25 cellular contexts compared by ENCODE assay signal in the genomic region with DNA sequence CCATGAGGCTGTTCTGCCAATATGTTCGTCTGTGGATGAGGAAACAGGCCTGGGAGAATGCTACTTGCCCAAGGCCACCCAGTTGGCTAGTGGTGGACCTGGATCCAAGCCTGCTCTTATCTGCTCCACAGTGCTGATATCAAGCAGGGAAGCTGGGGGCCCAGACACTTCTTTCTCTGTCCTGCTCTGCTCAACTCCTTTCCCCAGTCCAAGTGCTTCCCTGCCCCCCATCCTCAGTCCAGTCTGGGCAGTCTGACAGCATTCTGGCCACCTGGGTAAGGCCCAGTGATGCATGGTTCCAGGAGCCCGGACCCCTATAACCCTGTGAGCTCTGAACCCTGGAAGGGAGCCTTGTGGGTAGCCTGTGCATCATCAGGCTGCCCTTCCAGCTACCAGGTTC. TPM values are rescaled to one million over a fixed set of nuclear protein-coding genes. Genes with fewer than 3 reads are reported as not detected.
DNase-seq lines count a peak whose midpoint lies in the region; ATAC-seq and TF ChIP-seq lines count a peak whose summit lies in the region.
"Had no signal": no experiment of that assay in that cellular context is flagged by ENCODE, and none has a peak within 500 bp of the region (broad histone marks: within the 10 kb centered on the region; RNA-seq: fewer than 3 reads in every experiment).

No MANE protein-coding gene starts in this region.

- peak overlapping the region; percentile 12 for H3K27ac Mint-ChIP-seq in neural crest cell (ENCODE audit: unreplicated experiment)
- no peak overlapping the region for H3K27ac Mint-ChIP-seq in activated CD4-positive, alpha-beta T cell treated with anti-CD3 and anti-CD28 coated beads, Interleukin-2, amount 10 ng/mL, durations not matched to agents 7 days and 5 days
- H3K27ac Mint-ChIP-seq: GM23338, memory B cell, T-helper 17 cell had no signal

- H3K27me3 Mint-ChIP-seq in neural crest cell (ENCODE audit: low read depth) = peaks cover 3% of the 10 kb centered on the region
- H3K27me3 Mint-ChIP-seq in activated CD4-positive, alpha-beta T cell treated with anti-CD3 and anti-CD28 coated beads, Interleukin-2, amount 10 ng/mL, durations not matched to agents 7 days and 5 days = peaks cover 20% of the 10 kb centered on the region
- H3K27me3 Mint-ChIP-seq: memory B cell, T-helper 17 cell had no signal

- H3K36me3 Mint-ChIP-seq in neural crest cell (ENCODE audit: low read depth) = no peaks in the 10 kb centered on the region
- H3K36me3 Mint-ChIP-seq in activated CD4-positive, alpha-beta T cell treated with anti-CD3 and anti-CD28 coated beads, Interleukin-2, amount 10 ng/mL, durations not matched to agents 7 days and 5 days (ENCODE audit: low read depth) = no peaks in the 10 kb centered on the region
- H3K36me3 Mint-ChIP-seq: memory B cell had no signal

- intact Hi-C loops in Panc1 (cut with micrococcal nuclease; ENCODE audit: unreplicated experiment) = no loop called here

- H3K4me1 ChIP-seq in Panc1 (ENCODE audit: control insufficient read depth, insufficient read depth, low read length) = peaks cover 14% of the 10 kb centered on the region

- ATAC-seq in Panc1 (no peak), GM19035 (IDR thresholded peaks at IDR 0.05; ENCODE audit: unreplicated experiment) (no peak)
- ATAC-seq: GM23338; right cardiac atrium; stimulated activated naive CD8-positive, alpha-beta T cell treated with anti-CD3 and anti-CD28 coated beads, Interleukin-15, amount 100 ng/mL, for 72 hours; T-helper 17 cell had no signal

- no peaks in the 10 kb centered on the region; the same call in 1 of the 2 replicates for H3K36me3 ChIP-seq in Panc1 (ENCODE audit: control insufficient read depth, insufficient read depth, low read length)

- in situ Hi-C loops in Panc1 (cut with HindIII; ENCODE audit: low pct_unique_long_range_greater_than_20kb, low sequenced_read_pairs) = no loop called here

- no peak for TF ChIP-seq CTCF in Panc1 (IDR thresholded peaks at IDR 0.05)
- TF ChIP-seq CTCF in neural crest cell (conservative IDR thresholded peaks at IDR 0.05) = no peak

- H3K27me3 ChIP-seq in Panc1 (ENCODE audit: control insufficient read depth, insufficient read depth, low read length) = no peaks in the 10 kb centered on the region

- no peak overlapping the region for H3K4me3 ChIP-seq in Panc1 (ENCODE audit: low read depth in 2 of 2, low read length in 2 of 2)
- H3K4me3 ChIP-seq: GM23338 had no signal

- H3K4me1 Mint-ChIP-seq in neural crest cell = peaks cover 8% of the 10 kb centered on the region
- peaks cover 8% of the 10 kb centered on the region for H3K4me1 Mint-ChIP-seq in activated CD4-positive, alpha-beta T cell treated with anti-CD3 and anti-CD28 coated beads, Interleukin-2, amount 10 ng/mL, durations not matched to agents 7 days and 5 days

- H3K9me3 Mint-ChIP-seq in neural crest cell = no peaks in the 10 kb centered on the region
- H3K9me3 Mint-ChIP-seq in activated CD4-positive, alpha-beta T cell treated with anti-CD3 and anti-CD28 coated beads, Interleukin-2, amount 10 ng/mL, durations not matched to agents 7 days and 5 days = no peaks in the 10 kb centered on the region
- H3K9me3 Mint-ChIP-seq: GM23338; memory B cell; stimulated activated naive CD8-positive, alpha-beta T cell treated with anti-CD3 and anti-CD28 coated beads, Interleukin-15, amount 100 ng/mL, for 72 hours had no signal

- CTCF ChIA-PET in Panc1 (lab: Charles Lee) = no interaction called here
- CTCF ChIA-PET in activated CD4-positive, alpha-beta T cell treated with anti-CD3 and anti-CD28 coated beads, Interleukin-2, amount 10 ng/mL, durations not matched to agents 7 days and 5 days (lab: Charles Lee) = interaction anchor here (0.6 to 4.8 kb wide), 2 partner anchors 16 to 197 kb away, joined by 3 to 19 read pairs; no protein-coding TSS in a partner anchor

- H3K27ac ChIP-seq in Panc1 (ENCODE audit: low read length) = peak overlapping the region; percentile 6; the same call in 1 of the 2 replicates
- peak overlapping the region; percentile 18 for H3K27ac ChIP-seq in substantia nigra (ENCODE audit: low read depth, low read length, poor library complexity, severe bottlenecking)
- H3K27ac ChIP-seq: WERI-Rb-1 had no signal

- H3K4me3 Mint-ChIP-seq in neural crest cell = peak overlapping the region; percentile 2
- no peak overlapping the region for H3K4me3 Mint-ChIP-seq in activated CD4-positive, alpha-beta T cell treated with anti-CD3 and anti-CD28 coated beads, Interleukin-2, amount 10 ng/mL, durations not matched to agents 7 days and 5 days
- H3K4me3 Mint-ChIP-seq: GM23338; memory B cell; stimulated activated naive CD8-positive, alpha-beta T cell treated with anti-CD3 and anti-CD28 coated beads, Interleukin-15, amount 100 ng/mL, for 72 hours; T-helper 17 cell had no signal

- no TSS peak for BruUV-seq in Panc1 (replicated peaks; lab: Mats Ljungman, UMichigan)

- POLR2A ChIA-PET in Panc1 (lab: Charles Lee) = no interaction called here
- POLR2A ChIA-PET in activated CD4-positive, alpha-beta T cell treated with anti-CD3 and anti-CD28 coated beads, Interleukin-2, amount 10 ng/mL, durations not matched to agents 7 days and 5 days (lab: Charles Lee) = no interaction called here

- DNase-seq in Panc1 (ENCODE audit: low read depth, low spot score) (no peak), ecto neural progenitor cell (ENCODE audit: low spot score) (peak; percentile 44), neural crest cell (ENCODE audit: low read depth, low spot score) (no peak), substantia nigra (lab: John Stamatoyannopoulos, UW) (no peak), NCI-H2171 (lab: John Stamatoyannopoulos, UW) (no peak), amniotic stem cell (lab: John Stamatoyannopoulos, UW) (no peak)
- no peak for DNase-seq in activated CD4-positive, alpha-beta T cell treated with anti-CD3 and anti-CD28 coated beads, Interleukin-2, amount 10 ng/mL, durations not matched to agents 7 days and 5 days
- DNase-seq: activated CD4-positive, alpha-beta T cell treated with anti-CD3 and anti-CD28 coated beads, Interleukin-2, amount 50 U/mL, for 1 hour; activated naive CD4-positive, alpha-beta T cell treated with anti-CD3 and anti-CD28 coated beads, Interleukin-2, amount 50 U/mL, for 16 hours; central memory CD4-positive, alpha-beta T cell; dermis blood vessel endothelial cell; DMS79; glutamatergic neuron; NCI-H1048; NCI-H187 treated with DMSO at 0.1 percent for 48 hours; SK-N-SH; stimulated activated naive CD8-positive, alpha-beta T cell treated with anti-CD3 and anti-CD28 coated beads, Interleukin-15, amount 100 ng/mL, for 72 hours; T-helper 17 cell; WERI-Rb-1 had no signal

- H3K9me3 ChIP-seq in Panc1 (ENCODE audit: control insufficient read depth, insufficient read depth, low read depth, low read length) = no peaks in the 10 kb centered on the region
- H3K9me3 ChIP-seq: SK-N-SH had no signal

RNA-seq across cellular contexts. Expression of gene PAQR7, which starts 4.2 kb away (rescaled TPM):
- 30.9 TPM for total RNA-seq in Panc1 (2021; ENCODE audit: unreplicated experiment)
- polyA plus RNA-seq in Panc1 (2012; ENCODE audit: insufficient read length) = 28.7 TPM
- 12.7 and 13.3 TPM in 2 replicates for total RNA-seq in neural crest cell
- under 1 TPM; 0.52 to 0.87 TPM for total RNA-seq in activated CD4-positive, alpha-beta T cell treated with anti-CD3 and anti-CD28 coated beads, Interleukin-2, amount 10 ng/mL, durations not matched to agents 7 days and 5 days

RNA-seq across cellular contexts. Expression of gene AUNIP, which starts 20.4 kb away (rescaled TPM):
- total RNA-seq in Panc1 (2021; ENCODE audit: unreplicated experiment) = 12.2 TPM
- polyA plus RNA-seq in Panc1 (2012; ENCODE audit: insufficient read length) = 3.1 TPM
- total RNA-seq in neural crest cell = 13.6 and 15.2 TPM in 2 replicates
- 1 to 10 TPM; 6.7 to 8.1 TPM for total RNA-seq in activated CD4-positive, alpha-beta T cell treated with anti-CD3 and anti-CD28 coated beads, Interleukin-2, amount 10 ng/mL, durations not matched to agents 7 days and 5 days
- total RNA-seq: aorta, omental fat pad had no signal
- polyA plus RNA-seq: aorta, right cardiac atrium had no signal

RNA-seq across cellular contexts. Expression of gene STMN1, which starts 26.5 kb away (rescaled TPM):
- 316 TPM for total RNA-seq in Panc1 (2021; ENCODE audit: unreplicated experiment)
- polyA plus RNA-seq in Panc1 (2012; ENCODE audit: insufficient read length) = 199 TPM
- total RNA-seq in neural crest cell = 934 and 986 TPM in 2 replicates
- 1,000 to 10,000 TPM in 1 of 2 experiments, 100 to 1,000 TPM in 1; 800 to 1,022 TPM for total RNA-seq in activated CD4-positive, alpha-beta T cell treated with anti-CD3 and anti-CD28 coated beads, Interleukin-2, amount 10 ng/mL, durations not matched to agents 7 days and 5 days

RNA-seq across cellular contexts. Expression of gene MTFR1L, which starts 59.9 kb away (rescaled TPM):
- total RNA-seq in Panc1 (2021; ENCODE audit: unreplicated experiment) (68.5 TPM), neural crest cell (61.1 and 68.6 TPM in 2 replicates)
- 70.2 TPM for polyA plus RNA-seq in Panc1 (2012; ENCODE audit: insufficient read length)
- total RNA-seq in activated CD4-positive, alpha-beta T cell treated with anti-CD3 and anti-CD28 coated beads, Interleukin-2, amount 10 ng/mL, durations not matched to agents 7 days and 5 days = 10 to 100 TPM; 38.9 to 42.1 TPM
